Comparison of ENCODE assay signal across 26 cellular contexts in the genomic region with DNA sequence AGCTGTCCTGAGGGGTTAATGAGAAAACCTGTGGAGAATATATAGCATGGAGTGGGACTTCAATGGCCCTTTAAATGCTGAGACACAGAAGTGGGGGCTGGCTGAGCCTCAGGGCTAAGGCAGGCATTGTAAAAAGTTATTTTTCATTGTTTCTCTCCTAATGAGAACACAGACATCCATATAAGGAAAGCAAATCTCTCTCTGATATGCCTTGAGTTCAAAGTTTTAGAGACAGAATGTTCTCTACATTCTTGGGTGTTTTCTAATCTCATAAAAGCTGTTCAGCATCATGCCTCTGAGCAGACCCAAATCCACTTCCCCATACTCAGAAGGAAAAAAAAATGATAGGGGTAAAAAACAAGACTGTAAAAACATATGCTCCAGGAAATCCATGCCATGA. TPM values are rescaled to one million over a fixed set of nuclear protein-coding genes. Genes with fewer than 3 reads are reported as not detected.
DNase-seq lines count a peak whose midpoint lies in the region; ATAC-seq, FAIRE-seq and TF ChIP-seq lines count a peak whose summit lies in the region.
"Had no signal": no experiment of that assay in that cellular context is flagged by ENCODE, and none has a peak within 500 bp of the region (broad histone marks: within the 10 kb centered on the region; RNA-seq: fewer than 3 reads in every experiment).

No MANE protein-coding gene starts in this region.

- H3K36me3 ChIP-seq in RWPE2 (ENCODE audit: low read depth): no peaks in the 10 kb centered on the region
- H3K36me3 ChIP-seq in tibial nerve: no peaks in the 10 kb centered on the region

- no peaks in the 10 kb centered on the region for H3K27me3 Mint-ChIP-seq in osteocyte (ENCODE audit: unreplicated experiment)

- peak; percentile 53 to 73 for TF ChIP-seq EP300 in tibial nerve (IDR thresholded peaks at IDR 0.05)

- no peaks in the 10 kb centered on the region for H3K9me3 ChIP-seq in RWPE2 (ENCODE audit: severe bottlenecking)
- H3K9me3 ChIP-seq in tibial nerve: no peaks in the 10 kb centered on the region

- TF ChIP-seq CTCF in RWPE2 (IDR thresholded peaks at IDR 0.05; ENCODE audit: poor library complexity, severe bottlenecking): no peak
- TF ChIP-seq CTCF in osteocyte (IDR thresholded peaks at IDR 0.05): no peak
- TF ChIP-seq CTCF in tibial nerve (IDR thresholded peaks at IDR 0.05): no peak

- H3K27ac ChIP-seq in RWPE2 (ENCODE audit: poor library complexity, severe bottlenecking) (peak overlapping the region; percentile 13), tibial nerve (peak overlapping the region; percentile 67 to 92 (median 80))
- H3K27ac ChIP-seq: foreskin keratinocyte had no signal

- ATAC-seq in RWPE2 (ENCODE audit: low read depth) (no peak), HG02870 (IDR thresholded peaks at IDR 0.05; ENCODE audit: unreplicated experiment) (no peak), GM18861 (IDR thresholded peaks at IDR 0.05; ENCODE audit: unreplicated experiment) (no peak)
- no peak for ATAC-seq in activated naive CD4-positive, alpha-beta T cell treated with anti-CD3 and anti-CD28 coated beads, Interleukin-2, amount 50 U/mL, for 72 hours
- ATAC-seq: foreskin keratinocyte; left colon; stimulated activated effector memory CD8-positive, alpha-beta T cell treated with anti-CD3 and anti-CD28 coated beads, Interleukin-12 subunit alpha, Interleukin-12 subunit beta, amount 100 ng/mL, for 72 hours had no signal

- DNase-seq in RWPE2 (ENCODE audit: low spot score): no peak
- DNase-seq in osteocyte (ENCODE audit: extremely low spot score, unreplicated experiment): no peak
- DNase-seq in tibial nerve (ENCODE audit: low spot score in 2 of 2): no peak
- no peak for DNase-seq in activated naive CD4-positive, alpha-beta T cell treated with anti-CD3 and anti-CD28 coated beads, Interleukin-2, amount 50 U/mL, for 72 hours (ENCODE audit: low spot score in 2 of 2)
- no peak for DNase-seq in GM19238 (ENCODE audit: insufficient read length, low spot score)
- DNase-seq: activated CD4-positive, alpha-beta T cell treated with anti-CD3 and anti-CD28 coated beads for 48 hours; activated effector memory CD4-positive, alpha-beta T cell treated with Interleukin-2 at 50 U/mL for 16 hours; CD4-positive, CD25-positive, alpha-beta regulatory T cell; DMS 273 treated with DMSO at 0.1 percent for 48 hours; foreskin keratinocyte; GOT3; Kasumi-1; left colon; midbrain; NCI-H1105 treated with DMSO at 0.1 percent for 48 hours; NCI-H2107; NCI-H524; retina had no signal

- no peaks in the 10 kb centered on the region for H3K36me3 Mint-ChIP-seq in osteocyte (ENCODE audit: unreplicated experiment)
- H3K36me3 Mint-ChIP-seq in activated naive CD4-positive, alpha-beta T cell treated with anti-CD3 and anti-CD28 coated beads, Interleukin-2, amount 50 U/mL, for 72 hours: no peaks in the 10 kb centered on the region
- H3K36me3 Mint-ChIP-seq: CD4-positive, CD25-positive, alpha-beta regulatory T cell; stimulated activated effector memory CD8-positive, alpha-beta T cell treated with anti-CD3 and anti-CD28 coated beads, Interleukin-12 subunit alpha, Interleukin-12 subunit beta, amount 100 ng/mL, for 72 hours had no signal

- H3K27me3 ChIP-seq in RWPE2 (ENCODE audit: insufficient read depth, poor library complexity, severe bottlenecking): no peaks in the 10 kb centered on the region
- no peaks in the 10 kb centered on the region for H3K27me3 ChIP-seq in tibial nerve
- H3K27me3 ChIP-seq: foreskin keratinocyte had no signal

- H3K9me3 Mint-ChIP-seq in osteocyte (ENCODE audit: unreplicated experiment): no peaks in the 10 kb centered on the region
- no peaks in the 10 kb centered on the region for H3K9me3 Mint-ChIP-seq in activated naive CD4-positive, alpha-beta T cell treated with anti-CD3 and anti-CD28 coated beads, Interleukin-2, amount 50 U/mL, for 72 hours
- H3K9me3 Mint-ChIP-seq: CD4-positive, CD25-positive, alpha-beta regulatory T cell; neural crest cell; stimulated activated effector memory CD8-positive, alpha-beta T cell treated with anti-CD3 and anti-CD28 coated beads, Interleukin-12 subunit alpha, Interleukin-12 subunit beta, amount 100 ng/mL, for 72 hours had no signal

- peak overlapping the region; percentile 63 for H3K27ac Mint-ChIP-seq in osteocyte (ENCODE audit: unreplicated experiment)
- no peak overlapping the region for H3K27ac Mint-ChIP-seq in activated naive CD4-positive, alpha-beta T cell treated with anti-CD3 and anti-CD28 coated beads, Interleukin-2, amount 50 U/mL, for 72 hours
- H3K27ac Mint-ChIP-seq: stimulated activated effector memory CD8-positive, alpha-beta T cell treated with anti-CD3 and anti-CD28 coated beads, Interleukin-12 subunit alpha, Interleukin-12 subunit beta, amount 100 ng/mL, for 72 hours had no signal

- peak in 1 of 2 donors; percentile 21 for TF ChIP-seq POLR2A in tibial nerve (IDR thresholded peaks at IDR 0.05)

- no peak overlapping the region for H3K4me3 Mint-ChIP-seq in osteocyte (ENCODE audit: unreplicated experiment)
- H3K4me3 Mint-ChIP-seq: CD4-positive, CD25-positive, alpha-beta regulatory T cell; neural crest cell; stimulated activated effector memory CD8-positive, alpha-beta T cell treated with anti-CD3 and anti-CD28 coated beads, Interleukin-12 subunit alpha, Interleukin-12 subunit beta, amount 100 ng/mL, for 72 hours had no signal

- H3K4me1 Mint-ChIP-seq in osteocyte (ENCODE audit: unreplicated experiment): peaks cover 38% of the 10 kb centered on the region

- FAIRE-seq in endometrium (lab: Jason Lieb, UNC): peak; percentile 85
- FAIRE-seq: colon, G401.6, urothelium cell line had no signal

- H3K4me1 ChIP-seq in RWPE2 (ENCODE audit: insufficient read depth, poor library complexity, severe bottlenecking) (peaks cover 21% of the 10 kb centered on the region), tibial nerve (peaks cover 0 to 23% (median 0%) of the 10 kb centered on the region in 4 donors)

- H3K4me3 ChIP-seq in RWPE2 (ENCODE audit: severe bottlenecking) (no peak overlapping the region), tibial nerve (no peak overlapping the region)

RNA-seq across cellular contexts. Expression of a gene that starts 16.8 kb away (rescaled TPM):
- total RNA-seq in osteocyte (0.24 and 0.68 TPM in 2 replicates), tibial nerve (1 to 10 TPM in 3 of 4 donors, under 1 TPM in 1; 0.39 to 8.7 (median 3.4) TPM)
- under 1 TPM; 0.14 to 0.68 TPM for total RNA-seq in activated naive CD4-positive, alpha-beta T cell treated with anti-CD3 and anti-CD28 coated beads, Interleukin-2, amount 50 U/mL, for 72 hours
- total RNA-seq: CD4-positive, CD25-positive, alpha-beta regulatory T cell had no signal

RNA-seq across cellular contexts. Expression of a gene that starts 49.2 kb away (rescaled TPM):
- 95.3 and 96.4 TPM in 2 replicates for total RNA-seq in osteocyte
- total RNA-seq in tibial nerve: 100 to 1,000 TPM; 164 to 453 (median 204) TPM
- 10 to 100 TPM; 18.5 to 19.0 TPM for total RNA-seq in activated naive CD4-positive, alpha-beta T cell treated with anti-CD3 and anti-CD28 coated beads, Interleukin-2, amount 50 U/mL, for 72 hours
